9 cellular contexts compared by ENCODE assay signal in the genomic region with DNA sequence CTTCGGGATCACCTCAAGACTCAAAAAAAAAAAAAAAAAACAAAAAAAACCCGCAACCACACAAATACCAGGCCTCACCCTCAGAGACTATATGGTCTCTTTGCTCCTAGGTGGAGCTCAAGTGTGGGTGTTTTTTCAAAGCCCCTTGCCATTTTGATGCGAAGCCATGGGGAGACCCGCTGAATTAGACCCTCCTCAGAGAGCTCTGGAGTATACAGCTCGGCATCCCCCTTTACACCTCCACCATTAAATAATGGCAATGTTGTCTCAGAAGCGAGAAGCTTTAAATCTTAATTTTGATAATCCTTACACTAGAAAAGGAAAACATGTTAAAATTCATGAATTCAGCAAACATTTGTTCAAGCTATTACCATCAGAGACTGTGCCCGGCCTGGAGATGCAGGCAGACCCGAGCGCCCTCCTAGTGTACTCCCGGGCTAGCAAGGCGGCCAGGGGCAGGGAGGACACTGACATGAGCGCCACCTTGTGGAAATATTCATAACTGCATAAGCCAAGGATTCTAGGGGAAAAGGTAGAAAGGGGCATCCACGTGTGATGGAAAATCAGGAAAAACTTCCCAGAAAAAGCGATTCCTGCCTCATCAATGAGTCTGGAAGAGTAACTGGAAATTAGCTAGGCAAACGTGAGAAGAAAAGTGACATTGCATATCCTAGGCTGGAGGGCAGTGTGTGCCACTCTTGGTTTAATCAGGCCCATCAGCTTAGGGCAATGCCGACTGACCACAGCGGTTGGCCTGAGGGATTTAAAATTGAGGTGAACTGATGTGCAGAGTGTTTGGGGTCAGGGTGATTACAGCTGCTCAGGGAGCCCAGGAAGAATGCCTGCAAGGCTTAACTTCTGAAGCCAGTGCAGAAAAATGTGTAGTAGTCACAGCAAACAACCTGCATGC.
DNase-seq lines count a peak whose midpoint lies in the region; ATAC-seq and TF ChIP-seq lines count a peak whose summit lies in the region.
"Had no signal": no experiment of that assay in that cellular context is flagged by ENCODE, and none has a peak within 500 bp of the region (broad histone marks: within the 10 kb centered on the region; RNA-seq: fewer than 3 reads in every experiment).

No MANE protein-coding gene starts in this region.

- H3K4me1 ChIP-seq in Peyer's patch (no peaks in the 10 kb centered on the region), ovary (ENCODE audit: insufficient read depth) (no peaks in the 10 kb centered on the region), upper lobe of left lung (no peaks in the 10 kb centered on the region)

- TF ChIP-seq EP300 in ovary (IDR thresholded peaks at IDR 0.05) (no peak), upper lobe of left lung (IDR thresholded peaks at IDR 0.05) (no peak)

- H3K4me3 Mint-ChIP-seq in Calu3 (ENCODE audit: low read depth, unreplicated experiment) = no peak overlapping the region
- H3K4me3 Mint-ChIP-seq in activated T-helper 2 cell treated with anti-CD3 and anti-CD28 coated beads, Interferon-gamma antibody, Interleukin-2, Interleukin-4, amounts not matched to agents 10 μg/mL and 5 μg/mL and 100 μg/mL, durations not matched to agents 14 hours and 24 hours and 36 hours (ENCODE audit: low read depth) = no peak overlapping the region
- H3K4me3 Mint-ChIP-seq: activated naive CD8-positive, alpha-beta T cell had no signal

- WGBS in ovary, 3 donors = 37 to 40% (median 40%) methylated on average over 17 of the region's 17 CpGs
- WGBS in upper lobe of left lung, 2 donors = 45% methylated on average over 17 of the region's 17 CpGs

- H3K27ac ChIP-seq in Peyer's patch (no peak overlapping the region), ovary (no peak overlapping the region), upper lobe of left lung (no peak overlapping the region)

- BruUV-seq in Calu3 (replicated peaks; lab: Mats Ljungman, UMichigan) = no TSS peak

- H3K9me3 ChIP-seq in Peyer's patch (no peaks in the 10 kb centered on the region), ovary (no peaks in the 10 kb centered on the region), upper lobe of left lung (no peaks in the 10 kb centered on the region)

- H3K4me1 Mint-ChIP-seq in Calu3 (ENCODE audit: low read depth, unreplicated experiment) = no peaks in the 10 kb centered on the region
- no peaks in the 10 kb centered on the region for H3K4me1 Mint-ChIP-seq in activated T-helper 2 cell treated with anti-CD3 and anti-CD28 coated beads, Interferon-gamma antibody, Interleukin-2, Interleukin-4, amounts not matched to agents 10 μg/mL and 5 μg/mL and 100 μg/mL, durations not matched to agents 14 hours and 24 hours and 36 hours (ENCODE audit: low read depth)

- CTCF ChIA-PET in Calu3 (lab: Charles Lee) = interaction anchor here (1.1 to 2.1 kb wide), 6 partner anchors 72 to 664 kb away, joined by 3 to 16 read pairs (median 6); no protein-coding TSS in a partner anchor

- H3K9me3 Mint-ChIP-seq in Calu3 (ENCODE audit: low read depth, unreplicated experiment) = no peaks in the 10 kb centered on the region
- H3K9me3 Mint-ChIP-seq in activated T-helper 2 cell treated with anti-CD3 and anti-CD28 coated beads, Interferon-gamma antibody, Interleukin-2, Interleukin-4, amounts not matched to agents 10 μg/mL and 5 μg/mL and 100 μg/mL, durations not matched to agents 14 hours and 24 hours and 36 hours = no peaks in the 10 kb centered on the region

- ATAC-seq in GM19468 (IDR thresholded peaks at IDR 0.05; ENCODE audit: extremely low read depth, unreplicated experiment) (peak; percentile 45), upper lobe of left lung (ENCODE audit: low FRiP score in 2 of 2) (peak; percentile 75 to 88)

- TF ChIP-seq CTCF in Calu3 (IDR thresholded peaks at IDR 0.05; ENCODE audit: unreplicated experiment) = peak; percentile 97
- TF ChIP-seq CTCF in Peyer's patch (IDR thresholded peaks at IDR 0.05) = peak; percentile 58 to 91 (median 83)
- peak in 2 of 3 donors; percentile 51 to 70 for TF ChIP-seq CTCF in ovary (IDR thresholded peaks at IDR 0.05)
- peak; percentile 78 to 92 (median 84) for TF ChIP-seq CTCF in upper lobe of left lung (IDR thresholded peaks at IDR 0.05)

- TF ChIP-seq POLR2A in Peyer's patch (IDR thresholded peaks at IDR 0.05) = no peak
- no peak for TF ChIP-seq POLR2A in ovary (IDR thresholded peaks at IDR 0.05)
- TF ChIP-seq POLR2A in upper lobe of left lung (IDR thresholded peaks at IDR 0.05) = no peak

- DNase-seq in Calu3 = peak; percentile 80
- peak; percentile 74 for DNase-seq in HuH-7.5 (ENCODE audit: low spot score)
- peak in 2 of 3 donors; percentile 28 to 67 for DNase-seq in Peyer's patch
- peak; percentile 29 for DNase-seq in activated T-helper 2 cell treated with anti-CD3 and anti-CD28 coated beads, Interferon-gamma antibody, Interleukin-2, Interleukin-4, amounts not matched to agents 10 μg/mL and 5 μg/mL and 100 μg/mL, durations not matched to agents 14 hours and 24 hours and 36 hours (ENCODE audit: low spot score)
- peak; percentile 42 for DNase-seq in foreskin melanocyte
- DNase-seq in ovary = peak; percentile 13 to 51 (median 35)
- DNase-seq in upper lobe of left lung = peak; percentile 36 to 41

- H3K27me3 Mint-ChIP-seq in Calu3 (ENCODE audit: unreplicated experiment) = peaks cover 46% of the 10 kb centered on the region
- H3K27me3 Mint-ChIP-seq in activated T-helper 2 cell treated with anti-CD3 and anti-CD28 coated beads, Interferon-gamma antibody, Interleukin-2, Interleukin-4, amounts not matched to agents 10 μg/mL and 5 μg/mL and 100 μg/mL, durations not matched to agents 14 hours and 24 hours and 36 hours (ENCODE audit: low read depth) = peaks cover 5% of the 10 kb centered on the region

- H3K36me3 ChIP-seq in Peyer's patch = no peaks in the 10 kb centered on the region
- H3K36me3 ChIP-seq in ovary = no peaks in the 10 kb centered on the region
- H3K36me3 ChIP-seq in upper lobe of left lung = no peaks in the 10 kb centered on the region

- H3K27me3 ChIP-seq in Peyer's patch (no peaks in the 10 kb centered on the region), ovary (no peaks in the 10 kb centered on the region), upper lobe of left lung (no peaks in the 10 kb centered on the region)

- intact Hi-C loops in Calu3 (cut with micrococcal nuclease; ENCODE audit: unreplicated experiment) = loop anchor here (1.0 to 5.0 kb wide), 4 partner anchors 178 to 663 kb away; no protein-coding TSS in a partner anchor
- intact Hi-C loops in activated T-helper 2 cell treated with anti-CD3 and anti-CD28 coated beads, Interferon-gamma antibody, Interleukin-2, Interleukin-4, amounts not matched to agents 10 μg/mL and 5 μg/mL and 100 μg/mL, durations not matched to agents 14 hours and 24 hours and 36 hours (cut with micrococcal nuclease) = loop anchor here (1.0 to 5.0 kb wide), 3 partner anchors 128 to 364 kb away; no protein-coding TSS in a partner anchor
- intact Hi-C loops in ovary (cut with DNase I) = loop anchor here in 2 of 4 donors (5.0 to 10.0 kb wide), 2 partner anchors 177 to 180 kb away; no protein-coding TSS in a partner anchor

- H3K27ac Mint-ChIP-seq in Calu3 (ENCODE audit: unreplicated experiment) = no peak overlapping the region
- no peak overlapping the region for H3K27ac Mint-ChIP-seq in activated T-helper 2 cell treated with anti-CD3 and anti-CD28 coated beads, Interferon-gamma antibody, Interleukin-2, Interleukin-4, amounts not matched to agents 10 μg/mL and 5 μg/mL and 100 μg/mL, durations not matched to agents 14 hours and 24 hours and 36 hours
- H3K27ac Mint-ChIP-seq: activated naive CD8-positive, alpha-beta T cell had no signal

- no peaks in the 10 kb centered on the region for H3K36me3 Mint-ChIP-seq in Calu3 (ENCODE audit: insufficient read depth, unreplicated experiment)
- H3K36me3 Mint-ChIP-seq in activated T-helper 2 cell treated with anti-CD3 and anti-CD28 coated beads, Interferon-gamma antibody, Interleukin-2, Interleukin-4, amounts not matched to agents 10 μg/mL and 5 μg/mL and 100 μg/mL, durations not matched to agents 14 hours and 24 hours and 36 hours (ENCODE audit: low read depth) = no peaks in the 10 kb centered on the region
- H3K36me3 Mint-ChIP-seq: activated naive CD8-positive, alpha-beta T cell had no signal

- H3K4me3 ChIP-seq in Peyer's patch (no peak overlapping the region), ovary (no peak overlapping the region), upper lobe of left lung (no peak overlapping the region)

Comparison
In these comparisons a context has a peak if more than half of its experiments do, and no peak if none do; other contexts are left out.
1. DNase-seq: peak in every context shown above with its lines; median percentile 80 in Calu3; 74 in HuH-7.5; 48 in Peyer's patch; 42 in foreskin melanocyte; 38 in upper lobe of left lung; 35 in ovary; 29 in activated T-helper 2 cell treated with anti-CD3 and anti-CD28 coated beads, Interferon-gamma antibody, Interleukin-2, Interleukin-4, amounts not matched to agents 10 μg/mL and 5 μg/mL and 100 μg/mL, durations not matched to agents 14 hours and 24 hours and 36 hours.